Comparison of ENCODE assay signal across 1 cellular context in the genomic region with DNA sequence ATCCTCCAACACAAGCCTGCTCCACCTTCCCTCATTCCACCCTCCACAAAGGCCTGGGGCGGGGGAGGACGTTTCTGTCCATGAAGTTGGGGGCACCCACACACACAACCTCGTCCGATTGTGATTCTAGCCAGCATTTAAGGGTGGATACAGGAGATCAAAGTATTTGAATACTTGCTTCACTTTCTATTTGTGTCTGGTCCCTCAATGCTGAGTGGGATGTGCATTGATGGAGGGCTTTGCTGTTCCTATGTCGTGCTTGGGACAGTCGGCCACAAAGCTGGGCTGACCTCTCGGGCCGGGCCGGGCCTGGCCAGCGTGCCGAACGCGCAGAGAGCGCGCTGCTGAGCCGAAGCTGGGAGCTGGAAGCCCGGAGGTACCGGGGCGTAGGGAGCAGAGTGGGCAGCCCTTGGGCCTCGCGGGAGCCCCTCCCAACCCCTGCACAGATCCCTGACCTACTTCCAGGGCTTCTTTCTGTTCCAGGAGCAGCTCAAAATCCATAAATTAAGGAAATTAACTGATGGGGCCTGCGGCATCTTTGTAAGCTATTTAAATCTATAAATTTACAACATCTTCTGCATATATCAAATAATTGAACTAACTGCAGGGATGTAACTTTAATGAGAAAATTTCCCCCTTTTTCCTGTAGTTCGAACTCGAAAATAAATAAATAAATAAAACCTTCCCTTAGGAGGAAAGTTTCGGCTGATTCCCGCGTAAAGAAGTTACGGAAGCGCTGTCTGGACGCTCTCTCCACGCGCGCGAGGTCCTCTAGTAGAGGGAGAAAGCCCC.
TF ChIP-seq lines count a peak whose summit lies in the region.

No MANE protein-coding gene starts in this region.

TF ChIP-seq in IMR-90, 13 proteins besides CTCF, POLR2A, EP300 and RAD21 (continued from another document):
- TF ChIP-seq, protein P1, sequence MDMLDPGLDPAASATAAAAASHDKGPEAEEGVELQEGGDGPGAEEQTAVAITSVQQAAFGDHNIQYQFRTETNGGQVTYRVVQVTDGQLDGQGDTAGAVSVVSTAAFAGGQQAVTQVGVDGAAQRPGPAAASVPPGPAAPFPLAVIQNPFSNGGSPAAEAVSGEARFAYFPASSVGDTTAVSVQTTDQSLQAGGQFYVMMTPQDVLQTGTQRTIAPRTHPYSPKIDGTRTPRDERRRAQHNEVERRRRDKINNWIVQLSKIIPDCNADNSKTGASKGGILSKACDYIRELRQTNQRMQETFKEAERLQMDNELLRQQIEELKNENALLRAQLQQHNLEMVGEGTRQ (IDR thresholded peaks at IDR 0.05; ENCODE audit: low read depth, low read length) = no peak
- TF ChIP-seq MAFK (IDR thresholded peaks at IDR 0.05; ENCODE audit: low read depth, low read length) = no peak
- TF ChIP-seq MAZ (IDR thresholded peaks at IDR 0.05; ENCODE audit: borderline replicate concordance, low read depth, low read length) = no peak
